ENCODE assay signal across 18 cellular contexts in the genomic region with DNA sequence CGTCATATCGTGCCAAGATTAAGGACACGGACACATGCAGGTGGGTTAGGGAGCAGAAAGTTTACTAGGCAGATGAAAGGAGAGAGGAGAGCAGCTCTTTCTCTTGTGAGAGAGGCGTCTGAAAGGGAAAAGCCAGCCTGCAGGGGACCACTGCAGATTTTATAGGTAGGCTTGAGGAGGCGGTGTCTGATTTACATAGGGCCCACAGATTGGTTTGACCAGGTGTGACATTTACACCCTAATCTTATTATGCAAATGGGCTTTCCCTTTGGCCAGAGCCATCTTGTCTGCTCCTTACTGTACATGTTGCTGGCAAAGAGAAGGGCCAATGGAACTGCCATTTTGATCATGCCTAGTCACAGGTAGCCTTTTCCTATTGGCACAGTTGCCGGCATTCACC.
"Had no signal": no experiment of that assay in that cellular context is flagged by ENCODE, and none has a peak within 500 bp of the region (broad histone marks: within the 10 kb centered on the region; RNA-seq: fewer than 3 reads in every experiment).

No MANE protein-coding gene starts in this region.

- H3K4me1 ChIP-seq: body of pancreas, prostate gland, right atrium auricular region, tibial artery had no signal

- DNase-seq: activated B cell treated with CpG ODN at 0.5 μM for 24 hours; activated CD4-positive, alpha-beta T cell treated with anti-CD3 and anti-CD28 coated beads for 48 hours; activated CD8-positive, alpha-beta T cell treated with anti-CD3 and anti-CD28 coated beads for 36 hours; activated naive CD4-positive, alpha-beta T cell treated with anti-CD3 and anti-CD28 coated beads for 36 hours; activated T-cell treated with anti-CD3 and anti-CD28 coated beads, Interleukin-2, amount 50 U/mL, for 24 hours; body of pancreas; dermis blood vessel endothelial cell; effector memory CD4-positive, alpha-beta T cell; kidney; mucosa of descending colon; naive B cell; stimulated activated naive CD8-positive, alpha-beta T cell treated with anti-CD3 and anti-CD28 coated beads, Interleukin-15, Interleukin-2, amounts not matched to agents 100 U/mL and 50 U/mL, for 24 hours; substantia nigra; tibial artery had no signal

- H3K4me3 ChIP-seq: body of pancreas, mucosa of descending colon, prostate gland, right atrium auricular region, tibial artery had no signal

- H3K36me3 ChIP-seq: prostate gland, right atrium auricular region, tibial artery had no signal

- H3K27me3 ChIP-seq: body of pancreas, right atrium auricular region, tibial artery had no signal

- H3K27ac Mint-ChIP-seq: activated B cell treated with CpG ODN at 0.5 μM for 24 hours; activated CD8-positive, alpha-beta T cell treated with anti-CD3 and anti-CD28 coated beads for 36 hours; activated naive CD4-positive, alpha-beta T cell treated with anti-CD3 and anti-CD28 coated beads for 36 hours; activated T-cell treated with anti-CD3 and anti-CD28 coated beads, Interleukin-2, amount 50 U/mL, for 24 hours had no signal

- H3K27ac ChIP-seq: body of pancreas, prostate gland, right atrium auricular region, tibial artery had no signal

- H3K9me3 ChIP-seq: prostate gland, right atrium auricular region had no signal

- H3K36me3 Mint-ChIP-seq: naive B cell had no signal

- H3K4me3 Mint-ChIP-seq: activated B cell treated with CpG ODN at 0.5 μM for 24 hours; activated CD8-positive, alpha-beta T cell treated with anti-CD3 and anti-CD28 coated beads for 36 hours; activated naive CD4-positive, alpha-beta T cell treated with anti-CD3 and anti-CD28 coated beads for 36 hours; activated T-cell treated with anti-CD3 and anti-CD28 coated beads, Interleukin-2, amount 50 U/mL, for 24 hours; naive B cell; neural crest cell had no signal

- ATAC-seq: activated CD8-positive, alpha-beta T cell treated with anti-CD3 and anti-CD28 coated beads for 36 hours; body of pancreas; left lobe of liver; mucosa of descending colon; stimulated activated naive CD8-positive, alpha-beta T cell treated with anti-CD3 and anti-CD28 coated beads, Interleukin-15, Interleukin-2, amounts not matched to agents 100 U/mL and 50 U/mL, for 24 hours had no signal

- H3K27me3 Mint-ChIP-seq: activated B cell treated with CpG ODN at 0.5 μM for 24 hours; activated CD8-positive, alpha-beta T cell treated with anti-CD3 and anti-CD28 coated beads for 36 hours; activated T-cell treated with anti-CD3 and anti-CD28 coated beads, Interleukin-2, amount 50 U/mL, for 24 hours; naive B cell had no signal
